21 cellular contexts compared by ENCODE assay signal in the genomic region with DNA sequence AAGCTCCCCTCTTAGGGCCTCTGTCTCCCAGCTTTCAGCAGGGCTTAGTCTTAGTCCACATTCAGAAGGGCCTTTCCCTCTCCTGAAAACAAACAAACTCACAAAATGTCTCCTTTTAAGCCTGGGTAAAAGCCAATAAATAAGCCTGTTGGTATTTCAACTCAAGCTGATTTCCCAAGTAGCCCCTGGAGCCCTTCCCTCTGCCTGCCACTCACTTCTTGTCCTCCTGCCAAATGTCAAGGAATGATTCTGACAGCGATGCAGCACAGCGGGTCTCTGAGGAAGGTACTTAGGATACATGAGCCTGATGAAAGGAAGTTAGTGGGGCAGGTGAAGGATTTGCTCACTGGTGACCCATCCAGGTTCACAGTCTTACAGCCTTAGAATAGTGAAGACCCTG.
"Had no signal": no experiment of that assay in that cellular context is flagged by ENCODE, and none has a peak within 500 bp of the region (broad histone marks: within the 10 kb centered on the region; RNA-seq: fewer than 3 reads in every experiment).

No MANE protein-coding gene starts in this region.

- H3K4me3 ChIP-seq: heart right ventricle, pancreas, psoas muscle, right atrium auricular region, spleen, transverse colon had no signal

- H3K36me3 ChIP-seq: heart right ventricle, pancreas, right atrium auricular region, spleen, transverse colon had no signal

- H3K27me3 ChIP-seq: foreskin keratinocyte, heart right ventricle, pancreas, right atrium auricular region, spleen, transverse colon had no signal

- H3K4me1 ChIP-seq: heart right ventricle, pancreas, psoas muscle, right atrium auricular region, spleen had no signal

- ATAC-seq: activated naive CD8-positive, alpha-beta T cell treated with anti-CD3 and anti-CD28 coated beads, Interleukin-2, amount 50 U/mL, for 24 hours; esophagus mucosa; foreskin keratinocyte; heart right ventricle; left ventricle myocardium superior; pancreas; psoas muscle had no signal

- H3K9me3 ChIP-seq: pancreas, psoas muscle, right atrium auricular region had no signal

- H3K27ac ChIP-seq: foreskin keratinocyte, heart right ventricle, pancreas, psoas muscle, right atrium auricular region, spleen, transverse colon had no signal

- DNase-seq: activated CD4-positive, alpha-beta memory T cell treated with anti-CD3 and anti-CD28 coated beads, Interleukin-2, amount 10 ng/mL, durations not matched to agents 7 days and 5 days; activated CD4-positive, alpha-beta T cell treated with anti-CD3 and anti-CD28 coated beads, Interleukin-2, amount 10 ng/mL, durations not matched to agents 24 days and 14 days; activated CD4-positive, CD25-positive, alpha-beta regulatory T cell treated with anti-CD3 and anti-CD28 coated beads, Interleukin-2, amount 50 U/mL, for 72 hours; activated CD8-positive, alpha-beta memory T cell treated with anti-CD3 and anti-CD28 coated beads, Interleukin-2, amount 50 U/mL, for 48 hours; activated naive CD8-positive, alpha-beta T cell treated with anti-CD3 and anti-CD28 coated beads, Interleukin-2, amount 50 U/mL, for 24 hours; activated T-cell treated with anti-CD3 and anti-CD28 coated beads, Interleukin-2, amount 50 U/mL, for 24 hours; aorta; central memory CD4-positive, alpha-beta T cell; endodermal cell; foreskin keratinocyte; heart right ventricle; left ventricle myocardium superior; nephron progenitor cell; pancreas; psoas muscle; spleen; stimulated activated naive CD4-positive, alpha-beta T cell treated with Interleukin-2 at 50 U/mL for 16 hours; T-helper 2 cell; transverse colon had no signal
